Comparison of ENCODE assay signal across 21 cellular contexts in genomic region chr1:58944439-58944838, GRCh38.
DNase-seq lines count a peak whose midpoint lies in the region; ATAC-seq and TF ChIP-seq lines count a peak whose summit lies in the region.
"Had no signal": no experiment of that assay in that cellular context is flagged by ENCODE, and none has a peak within 500 bp of the region (broad histone marks: within the 10 kb centered on the region; RNA-seq: fewer than 3 reads in every experiment).

No MANE protein-coding gene starts in this region.

- no peaks in the 10 kb centered on the region for H3K36me3 ChIP-seq in H7 (replicated peaks; ENCODE audit: control insufficient read depth, insufficient read depth, low read length)

- no peak for ATAC-seq in activated CD4-positive, alpha-beta T cell treated with anti-CD3 and anti-CD28 coated beads for 36 hours
- ATAC-seq in natural killer cell treated with Interleukin-12 subunit alpha and Interleukin-12 subunit beta and Interleukin-15 and Interleukin-18, amount 100 ng/mL, for 72 hours, result no peak
- no peak for ATAC-seq in natural killer cell
- no peak for ATAC-seq in activated T-helper 17 cell treated with anti-CD3 and anti-CD28 coated beads, Interleukin-2, amount 50 U/mL, for 72 hours (replicated peaks)
- no peak for ATAC-seq in stimulated activated memory B cell treated with anti-CD40 and anti-IgM and Interleukin-4, amounts not matched to agents 10 μg/mL and 1 μg/mL and 100 μg/mL, for 72 hours
- ATAC-seq: GM12878, HepG2, PC-3 had no signal

- CTCF ChIA-PET in activated CD4-positive, alpha-beta T cell treated with anti-CD3 and anti-CD28 coated beads for 36 hours (lab: Charles Lee), result interaction anchor here (0.6 kb wide), 1 partner anchor 110 kb away, joined by 3 read pairs; no protein-coding TSS in a partner anchor

- no peak for TF ChIP-seq CTCF in natural killer cell (IDR thresholded peaks at IDR 0.05)

- H3K27ac Mint-ChIP-seq in activated CD4-positive, alpha-beta T cell treated with anti-CD3 and anti-CD28 coated beads for 36 hours, result peak overlapping the region; percentile 2
- H3K27ac Mint-ChIP-seq in natural killer cell treated with Interleukin-12 subunit alpha and Interleukin-12 subunit beta and Interleukin-15 and Interleukin-18, amount 100 ng/mL, for 72 hours, result peak overlapping the region; percentile 85 to 93
- H3K27ac Mint-ChIP-seq in natural killer cell, result peak overlapping the region in 1 of 2 donors; percentile 86
- peak overlapping the region; percentile 1 for H3K27ac Mint-ChIP-seq in activated T-helper 17 cell treated with anti-CD3 and anti-CD28 coated beads, Interleukin-2, amount 50 U/mL, for 72 hours
- H3K27ac Mint-ChIP-seq in stimulated activated memory B cell treated with anti-CD40 and anti-IgM and Interleukin-4, amounts not matched to agents 10 μg/mL and 1 μg/mL and 100 μg/mL, for 72 hours, result peak overlapping the region; percentile 58

- H3K27me3 ChIP-seq in H7 (ENCODE audit: control insufficient read depth, insufficient read depth, low read length), result no peaks in the 10 kb centered on the region

- no peak for DNase-seq in activated CD4-positive, alpha-beta T cell treated with anti-CD3 and anti-CD28 coated beads for 36 hours
- no peak for DNase-seq in activated CD4-positive, alpha-beta T cell treated with anti-CD3 and anti-CD28 coated beads for 1 hour
- no peak for DNase-seq in natural killer cell treated with Interleukin-12 subunit alpha and Interleukin-12 subunit beta and Interleukin-15 and Interleukin-18, amount 100 ng/mL, for 72 hours (ENCODE audit: low spot score)
- DNase-seq in natural killer cell, result no peak
- no peak for DNase-seq in GOT3 (lab: John Stamatoyannopoulos, UW)
- no peak for DNase-seq in H7
- DNase-seq: 8988T; Calu3; CD4-positive, alpha-beta memory T cell; H9; NCI-H1436; NCI-H1930; NCI-H226; NCI-H524; PC-3; RPMI8226; SHP77 treated with DMSO at 0.1 percent for 48 hours had no signal

- H3K9me3 Mint-ChIP-seq in activated CD4-positive, alpha-beta T cell treated with anti-CD3 and anti-CD28 coated beads for 36 hours (ENCODE audit: low read depth), result peaks cover 6% of the 10 kb centered on the region
- peaks cover 3% of the 10 kb centered on the region for H3K9me3 Mint-ChIP-seq in natural killer cell treated with Interleukin-12 subunit alpha and Interleukin-12 subunit beta and Interleukin-15 and Interleukin-18, amount 100 ng/mL, for 72 hours
- H3K9me3 Mint-ChIP-seq in natural killer cell, result no peaks in the 10 kb centered on the region
- no peaks in the 10 kb centered on the region for H3K9me3 Mint-ChIP-seq in activated T-helper 17 cell treated with anti-CD3 and anti-CD28 coated beads, Interleukin-2, amount 50 U/mL, for 72 hours
- no peaks in the 10 kb centered on the region for H3K9me3 Mint-ChIP-seq in stimulated activated memory B cell treated with anti-CD40 and anti-IgM and Interleukin-4, amounts not matched to agents 10 μg/mL and 1 μg/mL and 100 μg/mL, for 72 hours
- H3K9me3 Mint-ChIP-seq: H9 had no signal

- no peak overlapping the region for H3K4me3 ChIP-seq in H7 (ENCODE audit: insufficient read depth, low read depth, low read length)
- H3K4me3 ChIP-seq: GM12878 had no signal

- H3K4me1 Mint-ChIP-seq in activated CD4-positive, alpha-beta T cell treated with anti-CD3 and anti-CD28 coated beads for 36 hours, result peaks cover 77% of the 10 kb centered on the region
- peaks cover 63 to 69% of the 10 kb centered on the region in 2 donors for H3K4me1 Mint-ChIP-seq in natural killer cell treated with Interleukin-12 subunit alpha and Interleukin-12 subunit beta and Interleukin-15 and Interleukin-18, amount 100 ng/mL, for 72 hours (ENCODE audit: low read depth in 2 of 2)
- peaks cover 68 to 73% of the 10 kb centered on the region in 2 donors for H3K4me1 Mint-ChIP-seq in natural killer cell
- H3K4me1 Mint-ChIP-seq in activated T-helper 17 cell treated with anti-CD3 and anti-CD28 coated beads, Interleukin-2, amount 50 U/mL, for 72 hours, result peaks cover 51% of the 10 kb centered on the region
- peaks cover 63% of the 10 kb centered on the region for H3K4me1 Mint-ChIP-seq in stimulated activated memory B cell treated with anti-CD40 and anti-IgM and Interleukin-4, amounts not matched to agents 10 μg/mL and 1 μg/mL and 100 μg/mL, for 72 hours
- H3K4me1 Mint-ChIP-seq: H9 had no signal

- no peak overlapping the region for H3K4me3 Mint-ChIP-seq in activated CD4-positive, alpha-beta T cell treated with anti-CD3 and anti-CD28 coated beads for 36 hours
- H3K4me3 Mint-ChIP-seq in natural killer cell treated with Interleukin-12 subunit alpha and Interleukin-12 subunit beta and Interleukin-15 and Interleukin-18, amount 100 ng/mL, for 72 hours, result no peak overlapping the region
- no peak overlapping the region for H3K4me3 Mint-ChIP-seq in natural killer cell
- no peak overlapping the region for H3K4me3 Mint-ChIP-seq in activated T-helper 17 cell treated with anti-CD3 and anti-CD28 coated beads, Interleukin-2, amount 50 U/mL, for 72 hours
- no peak overlapping the region for H3K4me3 Mint-ChIP-seq in stimulated activated memory B cell treated with anti-CD40 and anti-IgM and Interleukin-4, amounts not matched to agents 10 μg/mL and 1 μg/mL and 100 μg/mL, for 72 hours
- H3K4me3 Mint-ChIP-seq: H9 had no signal

- POLR2A ChIA-PET in activated CD4-positive, alpha-beta T cell treated with anti-CD3 and anti-CD28 coated beads for 36 hours (lab: Charles Lee), result no interaction called here

- no peaks in the 10 kb centered on the region for H3K36me3 Mint-ChIP-seq in activated CD4-positive, alpha-beta T cell treated with anti-CD3 and anti-CD28 coated beads for 36 hours (ENCODE audit: low read depth)
- H3K36me3 Mint-ChIP-seq in natural killer cell treated with Interleukin-12 subunit alpha and Interleukin-12 subunit beta and Interleukin-15 and Interleukin-18, amount 100 ng/mL, for 72 hours, result peaks cover 8% of the 10 kb centered on the region
- H3K36me3 Mint-ChIP-seq in natural killer cell, result no peaks in the 10 kb centered on the region
- no peaks in the 10 kb centered on the region for H3K36me3 Mint-ChIP-seq in activated T-helper 17 cell treated with anti-CD3 and anti-CD28 coated beads, Interleukin-2, amount 50 U/mL, for 72 hours (ENCODE audit: low read depth)
- H3K36me3 Mint-ChIP-seq in stimulated activated memory B cell treated with anti-CD40 and anti-IgM and Interleukin-4, amounts not matched to agents 10 μg/mL and 1 μg/mL and 100 μg/mL, for 72 hours, result no peaks in the 10 kb centered on the region
- H3K36me3 Mint-ChIP-seq: CD4-positive, alpha-beta memory T cell had no signal

- intact Hi-C loops in activated CD4-positive, alpha-beta T cell treated with anti-CD3 and anti-CD28 coated beads for 36 hours (cut with DNase I, micrococcal nuclease), result no loop called here
- intact Hi-C loops in natural killer cell (cut with micrococcal nuclease), result no loop called here

- H3K27me3 Mint-ChIP-seq in activated CD4-positive, alpha-beta T cell treated with anti-CD3 and anti-CD28 coated beads for 36 hours, result no peaks in the 10 kb centered on the region
- H3K27me3 Mint-ChIP-seq in natural killer cell treated with Interleukin-12 subunit alpha and Interleukin-12 subunit beta and Interleukin-15 and Interleukin-18, amount 100 ng/mL, for 72 hours, result no peaks in the 10 kb centered on the region
- H3K27me3 Mint-ChIP-seq in natural killer cell (ENCODE audit: low read depth in 2 of 2), result no peaks in the 10 kb centered on the region
- no peaks in the 10 kb centered on the region for H3K27me3 Mint-ChIP-seq in activated T-helper 17 cell treated with anti-CD3 and anti-CD28 coated beads, Interleukin-2, amount 50 U/mL, for 72 hours
- H3K27me3 Mint-ChIP-seq in stimulated activated memory B cell treated with anti-CD40 and anti-IgM and Interleukin-4, amounts not matched to agents 10 μg/mL and 1 μg/mL and 100 μg/mL, for 72 hours, result no peaks in the 10 kb centered on the region
